18 cellular contexts compared by ENCODE assay signal in the genomic region with DNA sequence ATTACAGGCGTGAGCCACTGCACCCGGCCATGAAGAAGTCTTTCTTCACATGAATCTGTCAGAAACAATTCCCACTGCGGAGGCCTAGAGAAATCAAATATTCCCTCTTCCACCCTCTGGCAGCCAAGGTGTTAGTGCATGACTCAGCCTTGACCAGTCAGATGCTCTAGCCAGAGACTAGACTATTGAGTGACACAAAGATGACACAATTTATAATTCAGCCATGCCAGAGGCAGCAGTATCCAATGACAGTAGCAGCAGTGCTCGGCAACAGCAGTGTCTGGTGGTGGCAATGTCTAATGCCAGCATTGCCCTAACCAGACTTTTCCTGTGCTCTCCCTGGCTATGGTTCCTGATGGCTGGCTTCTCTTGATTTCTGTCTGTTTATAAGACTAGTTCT. TPM values are rescaled to one million over a fixed set of nuclear protein-coding genes. Genes with fewer than 3 reads are reported as not detected.
DNase-seq lines count a peak whose midpoint lies in the region; ATAC-seq and TF ChIP-seq lines count a peak whose summit lies in the region.
"Had no signal": no experiment of that assay in that cellular context is flagged by ENCODE, and none has a peak within 500 bp of the region (broad histone marks: within the 10 kb centered on the region; RNA-seq: fewer than 3 reads in every experiment).

No MANE protein-coding gene starts in this region.

- H3K9me3 ChIP-seq in neural progenitor cell (ENCODE audit: low read depth): no peaks in the 10 kb centered on the region
- H3K9me3 ChIP-seq: pancreas, stomach had no signal

- DNase-seq in ELR (ENCODE audit: low read depth) (peak; percentile 81), M059J (ENCODE audit: low read depth) (peak; percentile 79), amniotic stem cell (lab: John Stamatoyannopoulos, UW) (peak; percentile 15), neural progenitor cell (ENCODE audit: low spot score) (no peak), GF-D8 (lab: John Stamatoyannopoulos, UW) (no peak), medulla oblongata (ENCODE audit: extremely low spot score) (no peak)
- DNase-seq: DMS153; NCI-H1092; NK-92 treated with Interleukin-12 subunit alpha and Interleukin-12 subunit beta, amount 100 ng/mL, for 24 hours; pancreas; stimulated activated CD4-positive, alpha-beta T cell treated with anti-CD3 and anti-CD28 coated beads, Interleukin-4, amount 100 ng/mL, for 24 hours; stomach; T-helper 2 cell had no signal

- H2AFZ ChIP-seq in neural progenitor cell (replicated peaks): peak overlapping the region; percentile 2

- H3K27me3 Mint-ChIP-seq in neural progenitor cell (ENCODE audit: insufficient read depth, low read depth): no peaks in the 10 kb centered on the region

- H3K27me3 ChIP-seq in neural progenitor cell: no peaks in the 10 kb centered on the region
- H3K27me3 ChIP-seq: pancreas, stomach had no signal

- H4K20me1 ChIP-seq in neural progenitor cell (ENCODE audit: low read depth): no peaks in the 10 kb centered on the region

- no peak for TF ChIP-seq CTCF in neural progenitor cell (IDR thresholded peaks at IDR 0.05)

- H3K4me2 ChIP-seq in neural progenitor cell: no peak overlapping the region

- no peaks in the 10 kb centered on the region for H3K36me3 Mint-ChIP-seq in neural progenitor cell
- H3K36me3 Mint-ChIP-seq: activated naive CD4-positive, alpha-beta T cell treated with anti-CD3 and anti-CD28 coated beads, Interleukin-2, amount 50 U/mL, for 72 hours had no signal

- H3K27ac Mint-ChIP-seq in neural progenitor cell: no peak overlapping the region
- H3K27ac Mint-ChIP-seq: activated naive CD4-positive, alpha-beta T cell treated with anti-CD3 and anti-CD28 coated beads, Interleukin-2, amount 50 U/mL, for 72 hours had no signal

- no peaks in the 10 kb centered on the region for H3K4me1 Mint-ChIP-seq in neural progenitor cell

- H3K4me3 Mint-ChIP-seq in neural progenitor cell: no peak overlapping the region

- no peak overlapping the region for H3K27ac ChIP-seq in neural progenitor cell
- H3K27ac ChIP-seq: coronary artery, pancreas, stomach had no signal

- no peak for ATAC-seq in GM18870 (IDR thresholded peaks at IDR 0.05; ENCODE audit: unreplicated experiment)
- ATAC-seq: pancreas had no signal

- no peaks in the 10 kb centered on the region for H3K79me2 ChIP-seq in neural progenitor cell (ENCODE audit: low read depth)

- H3K4me3 ChIP-seq in neural progenitor cell: no peak overlapping the region
- H3K4me3 ChIP-seq: coronary artery, pancreas, stomach had no signal

- no peak overlapping the region for H3K9ac ChIP-seq in neural progenitor cell

- no peaks in the 10 kb centered on the region for H3K36me3 ChIP-seq in neural progenitor cell
- H3K36me3 ChIP-seq: stomach had no signal

- no peaks in the 10 kb centered on the region for H3F3A ChIP-seq in neural progenitor cell (ENCODE audit: low read depth)

- H3K4me1 ChIP-seq in neural progenitor cell: no peaks in the 10 kb centered on the region
- H3K4me1 ChIP-seq: pancreas, stomach had no signal

- H3K9me3 Mint-ChIP-seq in neural progenitor cell: no peaks in the 10 kb centered on the region
- H3K9me3 Mint-ChIP-seq: activated naive CD4-positive, alpha-beta T cell treated with anti-CD3 and anti-CD28 coated beads, Interleukin-2, amount 50 U/mL, for 72 hours had no signal

RNA-seq across cellular contexts. Expression of gene CTXND2, which starts 8.7 kb away (rescaled TPM):
- total RNA-seq in M059J (2014; rRNA removed; shearing (Covaris generic)): not detected in 2 replicates
- not detected in 2 replicates for total RNA-seq in neural progenitor cell (ENCODE audit: low replicate concordance)
- total RNA-seq: activated naive CD4-positive, alpha-beta T cell treated with anti-CD3 and anti-CD28 coated beads, Interleukin-2, amount 50 U/mL, for 72 hours; frontal cortex; liver; pancreas; stomach had no signal

RNA-seq across cellular contexts. Expression of gene ARNT, which starts 19.2 kb away (rescaled TPM):
- total RNA-seq in M059J (2014; rRNA removed; shearing (Covaris generic)): 30.2 and 38.7 TPM in 2 replicates
- 34.9 and 39.0 TPM in 2 replicates for total RNA-seq in neural progenitor cell (ENCODE audit: low replicate concordance)

RNA-seq across cellular contexts. Expression of gene SETDB1, which starts 30.5 kb away (rescaled TPM):
- 27.8 and 31.6 TPM in 2 replicates for total RNA-seq in M059J (2014; rRNA removed; shearing (Covaris generic))
- total RNA-seq in neural progenitor cell (ENCODE audit: low replicate concordance): 63.4 and 79.5 TPM in 2 replicates

Comparison
In these comparisons a context has a peak if more than half of its experiments do, and no peak if none do; other contexts are left out.
1. DNase-seq: peak in ELR (single experiment), M059J (single experiment) and amniotic stem cell (single experiment); none in neural progenitor cell (single experiment), GF-D8 (single experiment) and medulla oblongata (single experiment).